ENCODE assay signal across 6 cellular contexts in genomic region chr19:48896191-48896720, GRCh38. TPM values are rescaled to one million over a fixed set of nuclear protein-coding genes. Genes with fewer than 3 reads are reported as not detected.
A peak's percentile ranks its signal among the peaks of the same experiment; 100 is the strongest.
DNase-seq lines count a peak whose midpoint lies in the region; ATAC-seq and TF ChIP-seq lines count a peak whose summit lies in the region.

No MANE protein-coding gene starts in this region.

- H3K9me3 Mint-ChIP-seq in activated CD8-positive, alpha-beta T cell treated with anti-CD3 and anti-CD28 coated beads, Interleukin-2, amount 10 ng/mL, durations not matched to agents 7 days and 5 days (ENCODE audit: insufficient read depth) = no peaks in the 10 kb centered on the region

- TF ChIP-seq CTCF in AG04449 (IDR thresholded peaks at IDR 0.05; ENCODE audit: insufficient read depth, low read length, missing control alignments) = no peak

- no peaks in the 10 kb centered on the region for H3K9me3 ChIP-seq in iPS-18c (ENCODE audit: control insufficient read depth, insufficient read depth, low read length)

- POLR2A ChIA-PET in AG04449 (lab: Yijun Ruan, JAX) = interaction anchor here (1.0 kb wide), 1 partner anchor 16 kb away, joined by 4 read pairs; no protein-coding TSS in a partner anchor
- POLR2A ChIA-PET in activated CD8-positive, alpha-beta T cell treated with anti-CD3 and anti-CD28 coated beads, Interleukin-2, amount 10 ng/mL, durations not matched to agents 7 days and 5 days (lab: Charles Lee) = interaction anchor here (0.8 to 1.4 kb wide), 3 partner anchors 15 to 24 kb away, joined by 3 to 8 read pairs (median 5); partner anchors contain the start of gene PPP1R15A

- no peak overlapping the region for H3K27ac Mint-ChIP-seq in activated CD8-positive, alpha-beta T cell treated with anti-CD3 and anti-CD28 coated beads, Interleukin-2, amount 10 ng/mL, durations not matched to agents 7 days and 5 days

- peaks cover 30% of the 10 kb centered on the region for H3K4me1 Mint-ChIP-seq in activated CD8-positive, alpha-beta T cell treated with anti-CD3 and anti-CD28 coated beads, Interleukin-2, amount 10 ng/mL, durations not matched to agents 7 days and 5 days (ENCODE audit: low read depth)

- DNase-seq in AG04449 (ENCODE audit: low read depth, low spot score) (no peak), ureter (ENCODE audit: low spot score) (peak; percentile 77), NCI-H1105 (lab: John Stamatoyannopoulos, UW) (no peak), DMS79 treated with DMSO at 0.1 percent for 48 hours (lab: John Stamatoyannopoulos, UW) (no peak)
- peak; percentile 71 for DNase-seq in activated CD8-positive, alpha-beta T cell treated with anti-CD3 and anti-CD28 coated beads, Interleukin-2, amount 10 ng/mL, durations not matched to agents 7 days and 5 days

- H3K4me3 Mint-ChIP-seq in activated CD8-positive, alpha-beta T cell treated with anti-CD3 and anti-CD28 coated beads, Interleukin-2, amount 10 ng/mL, durations not matched to agents 7 days and 5 days = peak overlapping the region; percentile 51

- H3K27me3 Mint-ChIP-seq in activated CD8-positive, alpha-beta T cell treated with anti-CD3 and anti-CD28 coated beads, Interleukin-2, amount 10 ng/mL, durations not matched to agents 7 days and 5 days (ENCODE audit: low read depth) = peaks cover 24% of the 10 kb centered on the region

- H3K4me3 ChIP-seq in AG04449 (ENCODE audit: low read depth, low read length) (peak overlapping the region; percentile 23; the same call in 1 of the 2 replicates), iPS-18c (ENCODE audit: insufficient read depth, low read depth, low read length) (peak overlapping the region; percentile 24; the same call in 1 of the 2 replicates)

- peak; percentile 32 for ATAC-seq in activated CD8-positive, alpha-beta T cell treated with anti-CD3 and anti-CD28 coated beads, Interleukin-2, amount 10 ng/mL, durations not matched to agents 7 days and 5 days

- peaks cover 12% of the 10 kb centered on the region for H3K36me3 Mint-ChIP-seq in activated CD8-positive, alpha-beta T cell treated with anti-CD3 and anti-CD28 coated beads, Interleukin-2, amount 10 ng/mL, durations not matched to agents 7 days and 5 days (ENCODE audit: low read depth)

- CTCF ChIA-PET in AG04449 (lab: Yijun Ruan, JAX) = interaction anchor here (1.4 kb wide), 1 partner anchor 14 kb away, joined by 3 read pairs; no protein-coding TSS in a partner anchor
- CTCF ChIA-PET in activated CD8-positive, alpha-beta T cell treated with anti-CD3 and anti-CD28 coated beads, Interleukin-2, amount 10 ng/mL, durations not matched to agents 7 days and 5 days (lab: Charles Lee) = interaction anchor here (0.6 to 1.4 kb wide), 4 partner anchors 11 to 303 kb away, joined by 3 to 4 read pairs (median 3); no protein-coding TSS in a partner anchor

RNA-seq across cellular contexts. Expression of gene TULP2, which starts 2.3 kb away (rescaled TPM):
- not detected for total RNA-seq in activated CD8-positive, alpha-beta T cell treated with anti-CD3 and anti-CD28 coated beads, Interleukin-2, amount 10 ng/mL, durations not matched to agents 7 days and 5 days
- total RNA-seq in ureter = not detected

RNA-seq across cellular contexts. Expression of gene NUCB1, which starts 3.9 kb away (rescaled TPM):
- total RNA-seq in activated CD8-positive, alpha-beta T cell treated with anti-CD3 and anti-CD28 coated beads, Interleukin-2, amount 10 ng/mL, durations not matched to agents 7 days and 5 days = 100 to 1,000 TPM; 229 to 236 TPM
- total RNA-seq in ureter = 232 TPM

RNA-seq across cellular contexts. Expression of gene PPP1R15A, which starts 24.0 kb away (rescaled TPM):
- 100 to 1,000 TPM; 104 to 124 TPM for total RNA-seq in activated CD8-positive, alpha-beta T cell treated with anti-CD3 and anti-CD28 coated beads, Interleukin-2, amount 10 ng/mL, durations not matched to agents 7 days and 5 days
- 56.2 TPM for total RNA-seq in ureter

RNA-seq across cellular contexts. Expression of gene PLEKHA4, which starts 27.8 kb away (rescaled TPM):
- 1 to 10 TPM; 4.4 to 4.6 TPM for total RNA-seq in activated CD8-positive, alpha-beta T cell treated with anti-CD3 and anti-CD28 coated beads, Interleukin-2, amount 10 ng/mL, durations not matched to agents 7 days and 5 days
- 23.0 TPM for total RNA-seq in ureter

RNA-seq across cellular contexts. Expression of gene DHDH, which starts 37.2 kb away (rescaled TPM):
- 1 to 10 TPM; 1.6 to 1.9 TPM for total RNA-seq in activated CD8-positive, alpha-beta T cell treated with anti-CD3 and anti-CD28 coated beads, Interleukin-2, amount 10 ng/mL, durations not matched to agents 7 days and 5 days
- not detected for total RNA-seq in ureter

Comparison
In these comparisons a context has a peak if more than half of its experiments do, and no peak if none do; other contexts are left out.
1. DNase-seq: peak in activated CD8-positive, alpha-beta T cell treated with anti-CD3 and anti-CD28 coated beads, Interleukin-2, amount 10 ng/mL, durations not matched to agents 7 days and 5 days (single experiment) and ureter (single experiment); none in AG04449 (single experiment), NCI-H1105 (single experiment) and DMS79 treated with DMSO at 0.1 percent for 48 hours (single experiment).